ENCODE assay signal across 8 cellular contexts in genomic region chr11:118290923-118291322, GRCh38. TPM values are rescaled to one million over a fixed set of nuclear protein-coding genes. Genes with fewer than 3 reads are reported as not detected.
DNase-seq lines count a peak whose midpoint lies in the region; ATAC-seq, FAIRE-seq and TF ChIP-seq lines count a peak whose summit lies in the region.

No MANE protein-coding gene starts in this region.

- H3K9ac ChIP-seq in HepG2 (ENCODE audit: insufficient read depth, low read depth, low read length) = no peak overlapping the region

- POLR2A ChIA-PET in HepG2 (lab: Yijun Ruan, JAX) = interaction anchor here (1.0 to 2.2 kb wide), 2 partner anchors 79 to 92 kb away, joined by 3 to 6 read pairs; no protein-coding TSS in a partner anchor

- H3K79me2 ChIP-seq in HepG2 (ENCODE audit: insufficient read depth, low read length) = no peaks in the 10 kb centered on the region

- intact Hi-C loops in body of pancreas (cut with DNase I) = no loop called here
- intact Hi-C loops in HepG2 (cut with micrococcal nuclease; ENCODE audit: unreplicated experiment) = loop anchor here (1.0 kb wide), 2 partner anchors 93 to 146 kb away; no protein-coding TSS in a partner anchor

- no peaks in the 10 kb centered on the region for H3K9me3 ChIP-seq in body of pancreas
- no peaks in the 10 kb centered on the region for H3K9me3 ChIP-seq in HepG2 (ENCODE audit: low read length)

- no peak overlapping the region for H3K4me2 ChIP-seq in HepG2 (ENCODE audit: low read depth, low read length)

- in situ Hi-C loops in HepG2 (cut with HindIII; ENCODE audit: extremely low pct_ligation_motif_present, low pct_unique_long_range_greater_than_20kb) = loop anchor here (5.0 kb wide), 2 partner anchors 94 to 144 kb away; no protein-coding TSS in a partner anchor

- CTCF ChIA-PET in HepG2 (lab: Yijun Ruan, JAX; ENCODE audit: low intra/inter-chr PET ratio, low total read pairs) = interaction anchor here (1.5 to 3.6 kb wide), 3 partner anchors 93 to 145 kb away, joined by 6 to 34 read pairs (median 21); no protein-coding TSS in a partner anchor

- TF ChIP-seq POLR2A in body of pancreas (IDR thresholded peaks at IDR 0.05) (no peak), HepG2 (IDR thresholded peaks at IDR 0.05; ENCODE audit: insufficient read depth in 1 of 2, low read depth in 2 of 2, low read length in 2 of 2) (no peak)

- H3K27ac ChIP-seq in body of pancreas (no peak overlapping the region), HepG2 (ENCODE audit: extremely low read length, insufficient read depth, low read length) (no peak overlapping the region)

- H3K36me3 Mint-ChIP-seq in activated T-cell treated with anti-CD3 and anti-CD28 coated beads, Interleukin-2, amount 50 U/mL, for 72 hours (ENCODE audit: insufficient read depth in 2 of 2) = peaks cover 5 to 6% of the 10 kb centered on the region in 2 donors
- H3K36me3 Mint-ChIP-seq in mesothelial cell of epicardium = no peaks in the 10 kb centered on the region

- H3K9me3 Mint-ChIP-seq in activated T-cell treated with anti-CD3 and anti-CD28 coated beads, Interleukin-2, amount 50 U/mL, for 72 hours = peaks cover 2% of the 10 kb centered on the region in 2 donors
- peaks cover 5% of the 10 kb centered on the region for H3K9me3 Mint-ChIP-seq in mesothelial cell of epicardium

- H3K4me3 ChIP-seq in body of pancreas = no peak overlapping the region
- H3K4me3 ChIP-seq in HepG2 (replicated peaks in 1 of 3; ENCODE audit: insufficient read depth in 1 of 3, low read depth in 2 of 3, low read length in 3 of 3) = no peak overlapping the region

- TF ChIP-seq CTCF in body of pancreas (IDR thresholded peaks at IDR 0.05) (peak; percentile 29 to 87 (median 76)), HepG2 (CRISPR knock-in tag; IDR thresholded peaks at IDR 0.05) (peak; percentile 90), mesothelial cell of epicardium (IDR thresholded peaks at IDR 0.05; ENCODE audit: unreplicated experiment) (no peak)

- DNase-seq in activated T-cell treated with anti-CD3 and anti-CD28 coated beads, Interleukin-2, amount 50 U/mL, for 72 hours = peak; percentile 43 to 46
- DNase-seq in activated T-cell treated with anti-CD3 and anti-CD28 coated beads for 4 hours (no peak), NOMO-1 treated with DMSO at 0.1 percent for 48 hours (lab: John Stamatoyannopoulos, UW; ENCODE audit: unreplicated experiment) (peak; percentile 72), body of pancreas (peak; percentile 56 to 73 (median 63)), HepG2 (ENCODE audit: low spot score) (peak; percentile 74), mesothelial cell of epicardium (ENCODE audit: low spot score in 2 of 2, unreplicated experiment in 2 of 2) (no peak)

- peaks cover 6% of the 10 kb centered on the region for H3K4me1 ChIP-seq in body of pancreas
- H3K4me1 ChIP-seq in HepG2 (ENCODE audit: insufficient read depth, low read length) = peaks cover 12% of the 10 kb centered on the region

- H3K27me3 Mint-ChIP-seq in activated T-cell treated with anti-CD3 and anti-CD28 coated beads, Interleukin-2, amount 50 U/mL, for 72 hours (ENCODE audit: low read depth) = no peaks in the 10 kb centered on the region
- peaks cover 51% of the 10 kb centered on the region for H3K27me3 Mint-ChIP-seq in mesothelial cell of epicardium (ENCODE audit: low read depth)

- 4 to 13% methylated on average over 6 to 9 of the region's 9 CpGs for WGBS in body of pancreas, 2 donors
- WGBS in HepG2 (ENCODE audit: low lambda C conversion rate) = 2% methylated on average over 9 of the region's 9 CpGs

- H3K4me3 Mint-ChIP-seq in activated T-cell treated with anti-CD3 and anti-CD28 coated beads, Interleukin-2, amount 50 U/mL, for 72 hours = no peak overlapping the region
- no peak overlapping the region for H3K4me3 Mint-ChIP-seq in mesothelial cell of epicardium

- no peak overlapping the region for H2AFZ ChIP-seq in HepG2 (ENCODE audit: low read length)

- TF ChIP-seq EP300 in HepG2 (IDR thresholded peaks at IDR 0.05; ENCODE audit: low read depth in 2 of 2, low read length in 2 of 2) = no peak
- no peak for TF ChIP-seq EP300 in HepG2 (CRISPR knock-in tag; IDR thresholded peaks at IDR 0.05; ENCODE audit: borderline replicate concordance)

- H3K27me3 ChIP-seq in body of pancreas (no peaks in the 10 kb centered on the region), HepG2 (ENCODE audit: control insufficient read depth in 1 of 2, insufficient read depth in 2 of 2, low read length in 2 of 2) (no peaks in the 10 kb centered on the region)

- peaks cover 47% of the 10 kb centered on the region for H3K4me1 Mint-ChIP-seq in activated T-cell treated with anti-CD3 and anti-CD28 coated beads, Interleukin-2, amount 50 U/mL, for 72 hours (ENCODE audit: low read depth)
- peaks cover 2% of the 10 kb centered on the region for H3K4me1 Mint-ChIP-seq in mesothelial cell of epicardium

- peak; percentile 54 for FAIRE-seq in HepG2 (lab: Jason Lieb, UNC)

- H4K20me1 ChIP-seq in HepG2 (ENCODE audit: insufficient read depth, low read length) = no peaks in the 10 kb centered on the region

- peak; percentile 79 to 81 for ATAC-seq in activated T-cell treated with anti-CD3 and anti-CD28 coated beads, Interleukin-2, amount 50 U/mL, for 72 hours (replicated peaks in 1 of 2)
- ATAC-seq in body of pancreas = peak; percentile 88
- peak; percentile 83 for ATAC-seq in HepG2
- ATAC-seq in GM21360 (IDR thresholded peaks at IDR 0.05; ENCODE audit: unreplicated experiment) = no peak
- no peak for ATAC-seq in GM18502 (IDR thresholded peaks at IDR 0.05; ENCODE audit: poor library complexity, unreplicated experiment)

- H3K27ac Mint-ChIP-seq in activated T-cell treated with anti-CD3 and anti-CD28 coated beads, Interleukin-2, amount 50 U/mL, for 72 hours = no peak overlapping the region
- no peak overlapping the region for H3K27ac Mint-ChIP-seq in mesothelial cell of epicardium

- H3K36me3 ChIP-seq in body of pancreas (replicated peaks in 1 of 2; ENCODE audit: insufficient read depth in 1 of 2, low read depth in 2 of 2) = no peaks in the 10 kb centered on the region
- no peaks in the 10 kb centered on the region for H3K36me3 ChIP-seq in HepG2 (replicated peaks in 1 of 2; ENCODE audit: control insufficient read depth in 1 of 2, insufficient read depth in 2 of 2, low read length in 2 of 2)

- BruUV-seq in HepG2 (replicated peaks; lab: Mats Ljungman, UMichigan) = no TSS peak

- TF ChIP-seq RAD21 in HepG2 (CRISPR knock-in tag; IDR thresholded peaks at IDR 0.05) = peak; percentile 89

RNA-seq across cellular contexts. Expression of gene CD3E, which starts 13.6 kb away (rescaled TPM):
- total RNA-seq in activated T-cell treated with anti-CD3 and anti-CD28 coated beads, Interleukin-2, amount 50 U/mL, for 72 hours = 100 to 1,000 TPM; 404 to 419 TPM
- 1 to 10 TPM in 1 of 2 donors, under 1 TPM in 1; 0.99 to 3.1 TPM for total RNA-seq in body of pancreas
- total RNA-seq in HepG2 (2016; rRNA removed; fragmentation: Illumina TruSeq; extraction: Trizol) = not detected in 2 replicates
- not detected in 2 replicates for total RNA-seq in HepG2 (2016; cell fraction: cytosol; rRNA removed; fragmentation: Illumina TruSeq; extraction: Trizol; ENCODE audit: low read depth)
- total RNA-seq in HepG2 (2016; cell fraction: insoluble cytoplasmic fraction; rRNA removed; fragmentation: Illumina TruSeq; extraction: Trizol) = not detected in 2 replicates
- total RNA-seq in HepG2 (2016; cell fraction: membrane; rRNA removed; fragmentation: Illumina TruSeq; extraction: Trizol) = not detected in 2 replicates
- not detected in 2 replicates for total RNA-seq in HepG2 (2016; cell fraction: nucleus; rRNA removed; fragmentation: Illumina TruSeq; extraction: Trizol)
- not detected in 2 replicates for polyA plus RNA-seq in HepG2 (2011; rRNA removed)
- not detected in 2 replicates for polyA plus RNA-seq in HepG2 (2011; cell fraction: cytosol; rRNA removed)
- polyA plus RNA-seq in HepG2 (2011; cell fraction: nucleus; rRNA removed) = not detected in 2 replicates
- not detected in 2 replicates for polyA plus RNA-seq in HepG2 (2012)
- not detected in 2 replicates for polyA plus RNA-seq in HepG2 (2016; cell fraction: cytosol; fragmentation: Illumina TruSeq; extraction: Trizol; ENCODE audit: low read depth)
- polyA plus RNA-seq in HepG2 (2016; cell fraction: insoluble cytoplasmic fraction; fragmentation: Illumina TruSeq; extraction: Trizol; ENCODE audit: low read depth) = not detected in 2 replicates
- not detected in 2 replicates for polyA plus RNA-seq in HepG2 (2016; cell fraction: membrane; fragmentation: Illumina TruSeq; extraction: Trizol; ENCODE audit: low read depth)
- not detected in 2 replicates for polyA plus RNA-seq in HepG2 (2016; cell fraction: nucleus; fragmentation: Illumina TruSeq; extraction: Trizol; ENCODE audit: insufficient read depth, low read depth)
- not detected in 2 replicates for polyA minus RNA-seq in HepG2 (2011; rRNA and poly(A)+ RNA removed; ENCODE audit: low replicate concordance)
- polyA minus RNA-seq in HepG2 (2011; cell fraction: cytosol; rRNA and poly(A)+ RNA removed) = not detected in 2 replicates
- polyA minus RNA-seq in HepG2 (2011; cell fraction: nucleus; rRNA and poly(A)+ RNA removed) = not detected in 2 replicates
- total RNA-seq in mesothelial cell of epicardium = not detected in 3 replicates

RNA-seq across cellular contexts. Expression of gene MPZL2, which starts 26.8 kb away (rescaled TPM):
- 10 to 100 TPM; 10.1 to 12.9 TPM for total RNA-seq in activated T-cell treated with anti-CD3 and anti-CD28 coated beads, Interleukin-2, amount 50 U/mL, for 72 hours
- 10 to 100 TPM; 19.7 to 48.5 TPM for total RNA-seq in body of pancreas
- 16.6 and 27.9 TPM in 2 replicates for total RNA-seq in HepG2 (2016; rRNA removed; fragmentation: Illumina TruSeq; extraction: Trizol)
- total RNA-seq in HepG2 (2016; cell fraction: cytosol; rRNA removed; fragmentation: Illumina TruSeq; extraction: Trizol; ENCODE audit: low read depth) = 2.2 and 2.3 TPM in 2 replicates
- 14.3 and 27.1 TPM in 2 replicates for total RNA-seq in HepG2 (2016; cell fraction: insoluble cytoplasmic fraction; rRNA removed; fragmentation: Illumina TruSeq; extraction: Trizol)
- total RNA-seq in HepG2 (2016; cell fraction: membrane; rRNA removed; fragmentation: Illumina TruSeq; extraction: Trizol) = 4.6 and 5.7 TPM in 2 replicates
- 37.3 and 38.2 TPM in 2 replicates for total RNA-seq in HepG2 (2016; cell fraction: nucleus; rRNA removed; fragmentation: Illumina TruSeq; extraction: Trizol)
- polyA plus RNA-seq in HepG2 (2011; rRNA removed) = 41.0 and 53.7 TPM in 2 replicates
- 26.1 and 32.3 TPM in 2 replicates for polyA plus RNA-seq in HepG2 (2011; cell fraction: cytosol; rRNA removed)
- 33.6 and 34.4 TPM in 2 replicates for polyA plus RNA-seq in HepG2 (2011; cell fraction: nucleus; rRNA removed)
- 19.5 and 32.5 TPM in 2 replicates for polyA plus RNA-seq in HepG2 (2012)
- 1.4 and 1.6 TPM in 2 replicates for polyA plus RNA-seq in HepG2 (2016; cell fraction: cytosol; fragmentation: Illumina TruSeq; extraction: Trizol; ENCODE audit: low read depth)
- 14.0 and 15.4 TPM in 2 replicates for polyA plus RNA-seq in HepG2 (2016; cell fraction: insoluble cytoplasmic fraction; fragmentation: Illumina TruSeq; extraction: Trizol; ENCODE audit: low read depth)
- 2.7 and 3.2 TPM in 2 replicates for polyA plus RNA-seq in HepG2 (2016; cell fraction: membrane; fragmentation: Illumina TruSeq; extraction: Trizol; ENCODE audit: low read depth)
- polyA plus RNA-seq in HepG2 (2016; cell fraction: nucleus; fragmentation: Illumina TruSeq; extraction: Trizol; ENCODE audit: insufficient read depth, low read depth) = 46.0 and 46.2 TPM in 2 replicates
- 46.6 and 89.0 TPM in 2 replicates for polyA minus RNA-seq in HepG2 (2011; rRNA and poly(A)+ RNA removed; ENCODE audit: low replicate concordance)
- 16.1 and 23.3 TPM in 2 replicates for polyA minus RNA-seq in HepG2 (2011; cell fraction: cytosol; rRNA and poly(A)+ RNA removed)
- 32.2 and 41.3 TPM in 2 replicates for polyA minus RNA-seq in HepG2 (2011; cell fraction: nucleus; rRNA and poly(A)+ RNA removed)
- 32.3 to 36.9 TPM (median 32.8 TPM) in 3 replicates for total RNA-seq in mesothelial cell of epicardium

RNA-seq across cellular contexts. Expression of gene MPZL3, which starts 38.8 kb away (rescaled TPM):
- total RNA-seq in activated T-cell treated with anti-CD3 and anti-CD28 coated beads, Interleukin-2, amount 50 U/mL, for 72 hours = 10 to 100 TPM; 71.3 to 76.3 TPM
- total RNA-seq in body of pancreas (1 to 10 TPM; 4.0 to 8.0 TPM), HepG2 (2016; rRNA removed; fragmentation: Illumina TruSeq; extraction: Trizol) (6.6 and 9.3 TPM in 2 replicates), mesothelial cell of epicardium (5.0 to 5.7 TPM (median 5.2 TPM) in 3 replicates)
- total RNA-seq in HepG2 (2016; cell fraction: cytosol; rRNA removed; fragmentation: Illumina TruSeq; extraction: Trizol; ENCODE audit: low read depth) = 0.51 and 0.88 TPM in 2 replicates
- total RNA-seq in HepG2 (2016; cell fraction: insoluble cytoplasmic fraction; rRNA removed; fragmentation: Illumina TruSeq; extraction: Trizol) = 6.1 and 9.5 TPM in 2 replicates
- 3.0 and 3.4 TPM in 2 replicates for total RNA-seq in HepG2 (2016; cell fraction: membrane; rRNA removed; fragmentation: Illumina TruSeq; extraction: Trizol)
- total RNA-seq in HepG2 (2016; cell fraction: nucleus; rRNA removed; fragmentation: Illumina TruSeq; extraction: Trizol) = 7.4 and 9.6 TPM in 2 replicates
- 4.5 and 5.3 TPM in 2 replicates for polyA plus RNA-seq in HepG2 (2011; rRNA removed)
- polyA plus RNA-seq in HepG2 (2011; cell fraction: cytosol; rRNA removed) = 3.1 and 4.4 TPM in 2 replicates
- 2.5 TPM in 2 replicates for polyA plus RNA-seq in HepG2 (2011; cell fraction: nucleus; rRNA removed)
- polyA plus RNA-seq in HepG2 (2012) = 4.4 and 4.5 TPM in 2 replicates
- polyA plus RNA-seq in HepG2 (2016; cell fraction: cytosol; fragmentation: Illumina TruSeq; extraction: Trizol; ENCODE audit: low read depth) = 0.26 and 0.48 TPM in 2 replicates
- 3.1 and 3.5 TPM in 2 replicates for polyA plus RNA-seq in HepG2 (2016; cell fraction: insoluble cytoplasmic fraction; fragmentation: Illumina TruSeq; extraction: Trizol; ENCODE audit: low read depth)
- 1.2 TPM in 2 replicates for polyA plus RNA-seq in HepG2 (2016; cell fraction: membrane; fragmentation: Illumina TruSeq; extraction: Trizol; ENCODE audit: low read depth)
- 8.3 and 8.4 TPM in 2 replicates for polyA plus RNA-seq in HepG2 (2016; cell fraction: nucleus; fragmentation: Illumina TruSeq; extraction: Trizol; ENCODE audit: insufficient read depth, low read depth)
- polyA minus RNA-seq in HepG2 (2011; rRNA and poly(A)+ RNA removed; ENCODE audit: low replicate concordance) = 3.3 and 7.7 TPM in 2 replicates
- 8.2 and 11.8 TPM in 2 replicates for polyA minus RNA-seq in HepG2 (2011; cell fraction: cytosol; rRNA and poly(A)+ RNA removed)
- polyA minus RNA-seq in HepG2 (2011; cell fraction: nucleus; rRNA and poly(A)+ RNA removed) = 3.5 and 4.4 TPM in 2 replicates

RNA-seq across cellular contexts. Expression of gene CD3D, which starts 51.6 kb away (rescaled TPM):
- 100 to 1,000 TPM; 245 to 250 TPM for total RNA-seq in activated T-cell treated with anti-CD3 and anti-CD28 coated beads, Interleukin-2, amount 50 U/mL, for 72 hours
- 1 to 10 TPM in 1 of 2 donors, not detected in 1; 1.6 TPM for total RNA-seq in body of pancreas
- total RNA-seq in HepG2 (2016; rRNA removed; fragmentation: Illumina TruSeq; extraction: Trizol) = 0.25 and 0.66 TPM in 2 replicates
- not detected in 2 replicates for total RNA-seq in HepG2 (2016; cell fraction: cytosol; rRNA removed; fragmentation: Illumina TruSeq; extraction: Trizol; ENCODE audit: low read depth)
- total RNA-seq in HepG2 (2016; cell fraction: insoluble cytoplasmic fraction; rRNA removed; fragmentation: Illumina TruSeq; extraction: Trizol) = 0.30 and 0.58 TPM in 2 replicates
- total RNA-seq in HepG2 (2016; cell fraction: membrane; rRNA removed; fragmentation: Illumina TruSeq; extraction: Trizol) = not detected in 2 replicates
- total RNA-seq in HepG2 (2016; cell fraction: nucleus; rRNA removed; fragmentation: Illumina TruSeq; extraction: Trizol) = 0.81 TPM in 1 of 2 replicates, not detected in the other
- 6.6 and 7.2 TPM in 2 replicates for polyA plus RNA-seq in HepG2 (2011; rRNA removed)
- 5.8 and 6.4 TPM in 2 replicates for polyA plus RNA-seq in HepG2 (2011; cell fraction: cytosol; rRNA removed)
- 1.00 and 1.8 TPM in 2 replicates for polyA plus RNA-seq in HepG2 (2011; cell fraction: nucleus; rRNA removed)
- polyA plus RNA-seq in HepG2 (2012) = 1.5 and 2.9 TPM in 2 replicates
- polyA plus RNA-seq in HepG2 (2016; cell fraction: cytosol; fragmentation: Illumina TruSeq; extraction: Trizol; ENCODE audit: low read depth) = 0.12 TPM in 1 of 2 replicates, not detected in the other
- 0.40 and 0.81 TPM in 2 replicates for polyA plus RNA-seq in HepG2 (2016; cell fraction: insoluble cytoplasmic fraction; fragmentation: Illumina TruSeq; extraction: Trizol; ENCODE audit: low read depth)
- not detected in 2 replicates for polyA plus RNA-seq in HepG2 (2016; cell fraction: membrane; fragmentation: Illumina TruSeq; extraction: Trizol; ENCODE audit: low read depth)
- 1.3 TPM in 1 of 2 replicates, not detected in the other for polyA plus RNA-seq in HepG2 (2016; cell fraction: nucleus; fragmentation: Illumina TruSeq; extraction: Trizol; ENCODE audit: insufficient read depth, low read depth)
- 0.23 and 2.9 TPM in 2 replicates for polyA minus RNA-seq in HepG2 (2011; rRNA and poly(A)+ RNA removed; ENCODE audit: low replicate concordance)
- polyA minus RNA-seq in HepG2 (2011; cell fraction: cytosol; rRNA and poly(A)+ RNA removed) = 1.3 and 4.3 TPM in 2 replicates
- not detected in 2 replicates for polyA minus RNA-seq in HepG2 (2011; cell fraction: nucleus; rRNA and poly(A)+ RNA removed)
- total RNA-seq in mesothelial cell of epicardium = not detected in 3 replicates

RNA-seq across cellular contexts. Expression of gene CD3G, which starts 53.2 kb away (rescaled TPM):
- total RNA-seq in activated T-cell treated with anti-CD3 and anti-CD28 coated beads, Interleukin-2, amount 50 U/mL, for 72 hours = 100 to 1,000 TPM; 125 to 128 TPM
- total RNA-seq in body of pancreas (not detected), HepG2 (2016; rRNA removed; fragmentation: Illumina TruSeq; extraction: Trizol) (not detected in 2 replicates), mesothelial cell of epicardium (not detected in 3 replicates)
- total RNA-seq in HepG2 (2016; cell fraction: cytosol; rRNA removed; fragmentation: Illumina TruSeq; extraction: Trizol; ENCODE audit: low read depth) = not detected in 2 replicates
- not detected in 2 replicates for total RNA-seq in HepG2 (2016; cell fraction: insoluble cytoplasmic fraction; rRNA removed; fragmentation: Illumina TruSeq; extraction: Trizol)
- total RNA-seq in HepG2 (2016; cell fraction: membrane; rRNA removed; fragmentation: Illumina TruSeq; extraction: Trizol) = not detected in 2 replicates
- not detected in 2 replicates for total RNA-seq in HepG2 (2016; cell fraction: nucleus; rRNA removed; fragmentation: Illumina TruSeq; extraction: Trizol)
- not detected in 2 replicates for polyA plus RNA-seq in HepG2 (2011; rRNA removed)
- 0.03 TPM in 2 replicates for polyA plus RNA-seq in HepG2 (2011; cell fraction: cytosol; rRNA removed)
- polyA plus RNA-seq in HepG2 (2011; cell fraction: nucleus; rRNA removed) = not detected in 2 replicates
- not detected in 2 replicates for polyA plus RNA-seq in HepG2 (2012)
- polyA plus RNA-seq in HepG2 (2016; cell fraction: cytosol; fragmentation: Illumina TruSeq; extraction: Trizol; ENCODE audit: low read depth) = not detected in 2 replicates
- not detected in 2 replicates for polyA plus RNA-seq in HepG2 (2016; cell fraction: insoluble cytoplasmic fraction; fragmentation: Illumina TruSeq; extraction: Trizol; ENCODE audit: low read depth)
- polyA plus RNA-seq in HepG2 (2016; cell fraction: membrane; fragmentation: Illumina TruSeq; extraction: Trizol; ENCODE audit: low read depth) = not detected in 2 replicates
- not detected in 2 replicates for polyA plus RNA-seq in HepG2 (2016; cell fraction: nucleus; fragmentation: Illumina TruSeq; extraction: Trizol; ENCODE audit: insufficient read depth, low read depth)
- not detected in 2 replicates for polyA minus RNA-seq in HepG2 (2011; rRNA and poly(A)+ RNA removed; ENCODE audit: low replicate concordance)
- polyA minus RNA-seq in HepG2 (2011; cell fraction: cytosol; rRNA and poly(A)+ RNA removed) = not detected in 2 replicates
- polyA minus RNA-seq in HepG2 (2011; cell fraction: nucleus; rRNA and poly(A)+ RNA removed) = not detected in 2 replicates

Comparison
In these comparisons a context has a peak if more than half of its experiments do, and no peak if none do; other contexts are left out.
1. DNase-seq: peak in activated T-cell treated with anti-CD3 and anti-CD28 coated beads, Interleukin-2, amount 50 U/mL, for 72 hours (2 of 2), NOMO-1 treated with DMSO at 0.1 percent for 48 hours (single experiment), body of pancreas (4 of 4) and HepG2 (single experiment); none in activated T-cell treated with anti-CD3 and anti-CD28 coated beads for 4 hours (single experiment) and mesothelial cell of epicardium (0 of 2).
2. ATAC-seq: peak in activated T-cell treated with anti-CD3 and anti-CD28 coated beads, Interleukin-2, amount 50 U/mL, for 72 hours (2 of 2), body of pancreas (single experiment) and HepG2 (single experiment); none in GM21360 (single experiment) and GM18502 (single experiment).
3. RNA of gene CD3E, which starts 13.6 kb away (total RNA-seq): 404 to 419 TPM in activated T-cell treated with anti-CD3 and anti-CD28 coated beads, Interleukin-2, amount 50 U/mL, for 72 hours; 0.99 to 3.1 TPM in body of pancreas, not detected in HepG2 and not detected in mesothelial cell of epicardium; every median in the first group is over 10 times any median in the second.